In genomic region chr7:155594163-155594732, GRCh38 we compare ENCODE assay signal across 1 cellular context.
TF ChIP-seq lines count a peak whose summit lies in the region.

No MANE protein-coding gene starts in this region.

TF ChIP-seq in GM23338, 12 proteins besides CTCF, POLR2A, EP300 and RAD21 (continued from another document):
- TF ChIP-seq, protein P1, sequence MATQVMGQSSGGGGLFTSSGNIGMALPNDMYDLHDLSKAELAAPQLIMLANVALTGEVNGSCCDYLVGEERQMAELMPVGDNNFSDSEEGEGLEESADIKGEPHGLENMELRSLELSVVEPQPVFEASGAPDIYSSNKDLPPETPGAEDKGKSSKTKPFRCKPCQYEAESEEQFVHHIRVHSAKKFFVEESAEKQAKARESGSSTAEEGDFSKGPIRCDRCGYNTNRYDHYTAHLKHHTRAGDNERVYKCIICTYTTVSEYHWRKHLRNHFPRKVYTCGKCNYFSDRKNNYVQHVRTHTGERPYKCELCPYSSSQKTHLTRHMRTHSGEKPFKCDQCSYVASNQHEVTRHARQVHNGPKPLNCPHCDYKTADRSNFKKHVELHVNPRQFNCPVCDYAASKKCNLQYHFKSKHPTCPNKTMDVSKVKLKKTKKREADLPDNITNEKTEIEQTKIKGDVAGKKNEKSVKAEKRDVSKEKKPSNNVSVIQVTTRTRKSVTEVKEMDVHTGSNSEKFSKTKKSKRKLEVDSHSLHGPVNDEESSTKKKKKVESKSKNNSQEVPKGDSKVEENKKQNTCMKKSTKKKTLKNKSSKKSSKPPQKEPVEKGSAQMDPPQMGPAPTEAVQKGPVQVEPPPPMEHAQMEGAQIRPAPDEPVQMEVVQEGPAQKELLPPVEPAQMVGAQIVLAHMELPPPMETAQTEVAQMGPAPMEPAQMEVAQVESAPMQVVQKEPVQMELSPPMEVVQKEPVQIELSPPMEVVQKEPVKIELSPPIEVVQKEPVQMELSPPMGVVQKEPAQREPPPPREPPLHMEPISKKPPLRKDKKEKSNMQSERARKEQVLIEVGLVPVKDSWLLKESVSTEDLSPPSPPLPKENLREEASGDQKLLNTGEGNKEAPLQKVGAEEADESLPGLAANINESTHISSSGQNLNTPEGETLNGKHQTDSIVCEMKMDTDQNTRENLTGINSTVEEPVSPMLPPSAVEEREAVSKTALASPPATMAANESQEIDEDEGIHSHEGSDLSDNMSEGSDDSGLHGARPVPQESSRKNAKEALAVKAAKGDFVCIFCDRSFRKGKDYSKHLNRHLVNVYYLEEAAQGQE (IDR thresholded peaks at IDR 0.05; ENCODE audit: unreplicated experiment), result no peak
- TF ChIP-seq, protein P2, sequence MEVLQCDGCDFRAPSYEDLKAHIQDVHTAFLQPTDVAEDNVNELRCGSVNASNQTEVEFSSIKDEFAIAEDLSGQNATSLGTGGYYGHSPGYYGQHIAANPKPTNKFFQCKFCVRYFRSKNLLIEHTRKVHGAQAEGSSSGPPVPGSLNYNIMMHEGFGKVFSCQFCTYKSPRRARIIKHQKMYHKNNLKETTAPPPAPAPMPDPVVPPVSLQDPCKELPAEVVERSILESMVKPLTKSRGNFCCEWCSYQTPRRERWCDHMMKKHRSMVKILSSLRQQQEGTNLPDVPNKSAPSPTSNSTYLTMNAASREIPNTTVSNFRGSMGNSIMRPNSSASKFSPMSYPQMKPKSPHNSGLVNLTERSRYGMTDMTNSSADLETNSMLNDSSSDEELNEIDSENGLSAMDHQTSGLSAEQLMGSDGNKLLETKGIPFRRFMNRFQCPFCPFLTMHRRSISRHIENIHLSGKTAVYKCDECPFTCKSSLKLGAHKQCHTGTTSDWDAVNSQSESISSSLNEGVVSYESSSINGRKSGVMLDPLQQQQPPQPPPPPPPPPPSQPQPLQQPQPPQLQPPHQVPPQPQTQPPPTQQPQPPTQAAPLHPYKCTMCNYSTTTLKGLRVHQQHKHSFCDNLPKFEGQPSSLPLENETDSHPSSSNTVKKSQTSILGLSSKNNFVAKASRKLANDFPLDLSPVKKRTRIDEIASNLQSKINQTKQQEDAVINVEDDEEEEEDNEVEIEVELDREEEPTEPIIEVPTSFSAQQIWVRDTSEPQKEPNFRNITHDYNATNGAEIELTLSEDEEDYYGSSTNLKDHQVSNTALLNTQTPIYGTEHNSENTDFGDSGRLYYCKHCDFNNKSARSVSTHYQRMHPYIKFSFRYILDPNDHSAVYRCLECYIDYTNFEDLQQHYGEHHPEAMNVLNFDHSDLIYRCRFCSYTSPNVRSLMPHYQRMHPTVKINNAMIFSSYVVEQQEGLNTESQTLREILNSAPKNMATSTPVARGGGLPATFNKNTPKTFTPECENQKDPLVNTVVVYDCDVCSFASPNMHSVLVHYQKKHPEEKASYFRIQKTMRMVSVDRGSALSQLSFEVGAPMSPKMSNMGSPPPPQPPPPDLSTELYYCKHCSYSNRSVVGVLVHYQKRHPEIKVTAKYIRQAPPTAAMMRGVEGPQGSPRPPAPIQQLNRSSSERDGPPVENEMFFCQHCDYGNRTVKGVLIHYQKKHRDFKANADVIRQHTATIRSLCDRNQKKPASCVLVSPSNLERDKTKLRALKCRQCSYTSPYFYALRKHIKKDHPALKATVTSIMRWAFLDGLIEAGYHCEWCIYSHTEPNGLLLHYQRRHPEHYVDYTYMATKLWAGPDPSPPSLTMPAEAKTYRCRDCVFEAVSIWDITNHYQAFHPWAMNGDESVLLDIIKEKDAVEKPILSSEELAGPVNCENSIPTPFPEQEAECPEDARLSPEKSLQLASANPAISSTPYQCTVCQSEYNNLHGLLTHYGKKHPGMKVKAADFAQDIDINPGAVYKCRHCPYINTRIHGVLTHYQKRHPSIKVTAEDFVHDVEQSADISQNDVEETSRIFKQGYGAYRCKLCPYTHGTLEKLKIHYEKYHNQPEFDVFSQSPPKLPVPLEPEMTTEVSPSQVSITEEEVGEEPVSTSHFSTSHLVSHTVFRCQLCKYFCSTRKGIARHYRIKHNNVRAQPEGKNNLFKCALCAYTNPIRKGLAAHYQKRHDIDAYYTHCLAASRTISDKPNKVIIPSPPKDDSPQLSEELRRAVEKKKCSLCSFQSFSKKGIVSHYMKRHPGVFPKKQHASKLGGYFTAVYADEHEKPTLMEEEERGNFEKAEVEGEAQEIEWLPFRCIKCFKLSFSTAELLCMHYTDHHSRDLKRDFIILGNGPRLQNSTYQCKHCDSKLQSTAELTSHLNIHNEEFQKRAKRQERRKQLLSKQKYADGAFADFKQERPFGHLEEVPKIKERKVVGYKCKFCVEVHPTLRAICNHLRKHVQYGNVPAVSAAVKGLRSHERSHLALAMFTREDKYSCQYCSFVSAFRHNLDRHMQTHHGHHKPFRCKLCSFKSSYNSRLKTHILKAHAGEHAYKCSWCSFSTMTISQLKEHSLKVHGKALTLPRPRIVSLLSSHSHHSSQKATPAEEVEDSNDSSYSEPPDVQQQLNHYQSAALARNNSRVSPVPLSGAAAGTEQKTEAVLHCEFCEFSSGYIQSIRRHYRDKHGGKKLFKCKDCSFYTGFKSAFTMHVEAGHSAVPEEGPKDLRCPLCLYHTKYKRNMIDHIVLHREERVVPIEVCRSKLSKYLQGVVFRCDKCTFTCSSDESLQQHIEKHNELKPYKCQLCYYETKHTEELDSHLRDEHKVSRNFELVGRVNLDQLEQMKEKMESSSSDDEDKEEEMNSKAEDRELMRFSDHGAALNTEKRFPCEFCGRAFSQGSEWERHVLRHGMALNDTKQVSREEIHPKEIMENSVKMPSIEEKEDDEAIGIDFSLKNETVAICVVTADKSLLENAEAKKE (CRISPR knock-in tag; IDR thresholded peaks at IDR 0.05), result no peak
- no peak for TF ChIP-seq CREB1 (CRISPR knock-in tag; IDR thresholded peaks at IDR 0.05; ENCODE audit: low read depth)
- no peak for TF ChIP-seq POLR2AphosphoS5 (IDR thresholded peaks at IDR 0.05; ENCODE audit: low read depth)
- no peak for TF ChIP-seq NANOG (IDR thresholded peaks at IDR 0.05; ENCODE audit: borderline replicate concordance)
- TF ChIP-seq ZNF114 (CRISPR knock-in tag; IDR thresholded peaks at IDR 0.05), result no peak
- TF ChIP-seq JUNB (IDR thresholded peaks at IDR 0.05; ENCODE audit: unreplicated experiment), result no peak
- TF ChIP-seq EZH2 (IDR thresholded peaks at IDR 0.05; ENCODE audit: low read depth, unreplicated experiment), result no peak
- no peak for TF ChIP-seq ZNF331 (CRISPR knock-in tag; IDR thresholded peaks at IDR 0.05; ENCODE audit: low read depth)
- TF ChIP-seq EZH2phosphoT487 (IDR thresholded peaks at IDR 0.05; ENCODE audit: unreplicated experiment), result no peak
